ENCODE assay signal across 28 cellular contexts in the genomic region with DNA sequence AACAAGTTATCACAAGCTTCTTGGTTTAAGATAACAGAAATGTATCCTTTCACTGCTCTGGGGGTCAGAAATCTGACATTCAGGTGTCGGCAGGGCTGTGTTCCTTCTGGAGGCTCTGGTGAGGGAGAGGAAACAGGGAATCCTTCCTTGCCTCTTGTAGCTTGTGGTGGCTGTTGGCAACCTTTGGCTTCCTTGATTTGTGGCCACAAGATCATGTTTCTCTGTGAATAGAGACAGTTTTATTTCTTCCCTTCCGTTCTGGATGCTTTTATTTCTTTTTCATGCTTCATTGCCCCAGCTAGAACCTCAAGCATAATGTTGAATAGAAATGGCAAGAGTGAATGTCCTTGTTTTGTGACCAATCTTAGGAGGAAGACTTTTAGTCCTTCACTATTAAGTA. TPM values are rescaled to one million over a fixed set of nuclear protein-coding genes. Genes with fewer than 3 reads are reported as not detected.
"Had no signal": no experiment of that assay in that cellular context is flagged by ENCODE, and none has a peak within 500 bp of the region (broad histone marks: within the 10 kb centered on the region; RNA-seq: fewer than 3 reads in every experiment).

No MANE protein-coding gene starts in this region.

- H3K27me3 ChIP-seq: Peyer's patch, SJCRH30 had no signal

- H3K4me1 ChIP-seq: Peyer's patch, SJCRH30 had no signal

- H3K4me2 ChIP-seq: PC-9 had no signal

- H3K9me3 ChIP-seq: MG63, Peyer's patch, SJCRH30 had no signal

- DNase-seq: IMR-90, Karpas-422, KG1, MG63, NCI-H1092, NCI-H1105 treated with DMSO at 0.1 percent for 48 hours, NCI-H1417 treated with DMSO at 0.1 percent for 48 hours, NCI-H146, NCI-H1694 treated with DMSO at 0.1 percent for 48 hours, NCI-H1930, NCI-H2081, NCI-H2107, NCI-H2171 treated with DMSO at 0.1 percent for 48 hours, NCI-H226, NCI-H446, NCI-H510A, NCI-H526, NCI-H748 treated with DMSO at 0.1 percent for 48 hours, OCI-M1, PC-9, Peyer's patch, SHP77 treated with DMSO at 0.1 percent for 48 hours, SJCRH30, T-helper 1 cell had no signal

- H3K4me3 ChIP-seq: MG63, PC-9, Peyer's patch, SJCRH30 had no signal

- H3K36me3 ChIP-seq: MG63, Peyer's patch, SJCRH30 had no signal

- FAIRE-seq: HepG2 had no signal

- H3K27ac ChIP-seq: PC-9, Peyer's patch, SJCRH30 had no signal

RNA-seq across cellular contexts. Expression of a gene that starts 44.0 kb away (rescaled TPM):
- total RNA-seq: HepG2, HT1080, IMR-90, PC-9, Peyer's patch, Right ventricle myocardium inferior, RPMI7951, SJCRH30 had no signal
- polyA plus RNA-seq: IMR-90 had no signal
